Comparison of ENCODE assay signal across 9 cellular contexts in the genomic region with DNA sequence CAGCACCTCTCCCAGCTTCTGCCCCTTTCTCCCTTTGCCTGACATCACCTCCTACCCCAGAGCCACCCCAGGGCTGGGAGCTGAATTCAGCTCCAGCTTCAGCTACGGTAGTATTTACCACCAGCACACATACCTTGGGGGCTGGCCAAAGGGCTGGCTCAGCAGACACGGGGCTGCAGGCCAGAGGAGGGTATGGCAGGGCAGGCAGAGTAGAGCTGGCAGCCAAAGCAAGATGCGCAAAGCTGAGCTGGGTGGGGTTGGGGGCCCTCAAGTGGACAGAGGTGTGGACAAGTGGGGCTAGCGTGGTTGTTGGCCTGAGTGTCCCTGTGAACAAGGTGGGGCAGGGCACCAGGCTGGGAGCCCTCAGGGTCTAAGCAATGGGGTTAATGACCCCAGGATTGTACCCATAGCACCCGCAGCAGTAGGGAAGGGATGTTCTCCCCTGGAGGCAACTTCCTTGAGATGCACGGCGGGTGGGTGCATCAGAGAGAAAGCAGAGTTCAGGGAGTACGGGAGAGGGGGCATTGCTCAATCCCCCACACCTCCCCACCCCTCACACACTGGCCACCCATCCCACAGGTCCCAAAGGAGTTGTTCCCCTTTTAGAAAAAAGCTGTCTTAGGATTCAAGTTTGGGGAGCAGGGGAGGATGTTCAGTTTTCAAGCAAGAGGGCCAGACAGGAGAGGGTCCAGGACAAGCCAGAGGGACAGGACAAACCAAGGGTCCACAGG. TPM values are rescaled to one million over a fixed set of nuclear protein-coding genes. Genes with fewer than 3 reads are reported as not detected.
A peak's percentile ranks its signal among the peaks of the same experiment; 100 is the strongest.
DNase-seq lines count a peak whose midpoint lies in the region; ATAC-seq and TF ChIP-seq lines count a peak whose summit lies in the region.
"Had no signal": no experiment of that assay in that cellular context is flagged by ENCODE, and none has a peak within 500 bp of the region (broad histone marks: within the 10 kb centered on the region; RNA-seq: fewer than 3 reads in every experiment).

No MANE protein-coding gene starts in this region.

- POLR2A ChIA-PET in WTC11 (lab: Charles Lee): interaction anchor here (0.9 kb wide), 1 partner anchor 106 kb away, joined by 3 read pairs; no protein-coding TSS in a partner anchor

- H3K36me3 ChIP-seq in thymus (ENCODE audit: control insufficient read depth, insufficient read depth): peaks cover 4% of the 10 kb centered on the region

- no peaks in the 10 kb centered on the region for H3K9me3 ChIP-seq in thymus (ENCODE audit: control insufficient read depth)

- H3K4me3 Mint-ChIP-seq in T-helper 1 cell treated with Interleukin-12 subunit alpha and Interleukin-12 subunit beta and Interleukin-4 antibody, amounts not matched to agents 30 μg/mL and 1 μg/mL, for 36 hours: no peak overlapping the region
- H3K4me3 Mint-ChIP-seq in WTC11: no peak overlapping the region

- TF ChIP-seq CTCF in WTC11 (IDR thresholded peaks at IDR 0.05): no peak

- DNase-seq in T-helper 1 cell (no peak), amniotic epithelial cell (ENCODE audit: low read depth) (peak; percentile 42), kidney tubule cell (ENCODE audit: low spot score) (peak; percentile 24), WTC11 (ENCODE audit: low spot score) (no peak)
- DNase-seq: NCI-H524 treated with DMSO at 0.1 percent for 48 hours had no signal

- no peaks in the 10 kb centered on the region for H3K9me3 Mint-ChIP-seq in T-helper 1 cell treated with Interleukin-12 subunit alpha and Interleukin-12 subunit beta and Interleukin-4 antibody, amounts not matched to agents 30 μg/mL and 1 μg/mL, for 36 hours
- no peaks in the 10 kb centered on the region for H3K9me3 Mint-ChIP-seq in WTC11

- peaks cover 41% of the 10 kb centered on the region for H3K36me3 Mint-ChIP-seq in T-helper 1 cell treated with Interleukin-12 subunit alpha and Interleukin-12 subunit beta and Interleukin-4 antibody, amounts not matched to agents 30 μg/mL and 1 μg/mL, for 36 hours (ENCODE audit: low read depth)
- H3K36me3 Mint-ChIP-seq in WTC11: no peaks in the 10 kb centered on the region

- H3K27ac Mint-ChIP-seq in T-helper 1 cell treated with Interleukin-12 subunit alpha and Interleukin-12 subunit beta and Interleukin-4 antibody, amounts not matched to agents 30 μg/mL and 1 μg/mL, for 36 hours: peak overlapping the region; percentile 70
- H3K27ac Mint-ChIP-seq in WTC11: no peak overlapping the region

- H3K4me1 Mint-ChIP-seq in T-helper 1 cell treated with Interleukin-12 subunit alpha and Interleukin-12 subunit beta and Interleukin-4 antibody, amounts not matched to agents 30 μg/mL and 1 μg/mL, for 36 hours (ENCODE audit: low read depth): peaks cover 68% of the 10 kb centered on the region
- H3K4me1 Mint-ChIP-seq in WTC11: peaks cover 4% of the 10 kb centered on the region

- ATAC-seq in HG03135 (IDR thresholded peaks at IDR 0.05; ENCODE audit: unreplicated experiment): no peak
- no peak for ATAC-seq in GM18867 (IDR thresholded peaks at IDR 0.05; ENCODE audit: unreplicated experiment)
- ATAC-seq in WTC11: no peak

- H3K4me3 ChIP-seq in thymus (ENCODE audit: low read length): no peak overlapping the region

- no peaks in the 10 kb centered on the region for H3K27me3 Mint-ChIP-seq in T-helper 1 cell treated with Interleukin-12 subunit alpha and Interleukin-12 subunit beta and Interleukin-4 antibody, amounts not matched to agents 30 μg/mL and 1 μg/mL, for 36 hours (ENCODE audit: low read depth)
- no peaks in the 10 kb centered on the region for H3K27me3 Mint-ChIP-seq in WTC11 (ENCODE audit: low read depth)

- H3K4me1 ChIP-seq in thymus (ENCODE audit: control insufficient read depth, insufficient read depth, low read length): peaks cover 14% of the 10 kb centered on the region

- no peaks in the 10 kb centered on the region for H3K27me3 ChIP-seq in thymus (ENCODE audit: control insufficient read depth, insufficient read depth)

- CTCF ChIA-PET in WTC11 (lab: Charles Lee): interaction anchor here (0.7 to 4.9 kb wide), 5 partner anchors 8 to 191 kb away, joined by 3 to 22 read pairs (median 3); partner anchors contain the start of gene VSIR

- 90% methylated on average over 8 of the region's 8 CpGs for WGBS in thymus

- H3K27ac ChIP-seq in thymus (ENCODE audit: low read depth): peak overlapping the region; percentile 46

TF ChIP-seq in WTC11, 78 proteins besides CTCF, POLR2A, EP300 and RAD21 (continues in another document):
- no peak for TF ChIP-seq FOXK1 (CRISPR knock-in tag; IDR thresholded peaks at IDR 0.05)
- no peak for TF ChIP-seq TEAD1 (CRISPR knock-in tag; IDR thresholded peaks at IDR 0.05)
- TF ChIP-seq, protein P1, sequence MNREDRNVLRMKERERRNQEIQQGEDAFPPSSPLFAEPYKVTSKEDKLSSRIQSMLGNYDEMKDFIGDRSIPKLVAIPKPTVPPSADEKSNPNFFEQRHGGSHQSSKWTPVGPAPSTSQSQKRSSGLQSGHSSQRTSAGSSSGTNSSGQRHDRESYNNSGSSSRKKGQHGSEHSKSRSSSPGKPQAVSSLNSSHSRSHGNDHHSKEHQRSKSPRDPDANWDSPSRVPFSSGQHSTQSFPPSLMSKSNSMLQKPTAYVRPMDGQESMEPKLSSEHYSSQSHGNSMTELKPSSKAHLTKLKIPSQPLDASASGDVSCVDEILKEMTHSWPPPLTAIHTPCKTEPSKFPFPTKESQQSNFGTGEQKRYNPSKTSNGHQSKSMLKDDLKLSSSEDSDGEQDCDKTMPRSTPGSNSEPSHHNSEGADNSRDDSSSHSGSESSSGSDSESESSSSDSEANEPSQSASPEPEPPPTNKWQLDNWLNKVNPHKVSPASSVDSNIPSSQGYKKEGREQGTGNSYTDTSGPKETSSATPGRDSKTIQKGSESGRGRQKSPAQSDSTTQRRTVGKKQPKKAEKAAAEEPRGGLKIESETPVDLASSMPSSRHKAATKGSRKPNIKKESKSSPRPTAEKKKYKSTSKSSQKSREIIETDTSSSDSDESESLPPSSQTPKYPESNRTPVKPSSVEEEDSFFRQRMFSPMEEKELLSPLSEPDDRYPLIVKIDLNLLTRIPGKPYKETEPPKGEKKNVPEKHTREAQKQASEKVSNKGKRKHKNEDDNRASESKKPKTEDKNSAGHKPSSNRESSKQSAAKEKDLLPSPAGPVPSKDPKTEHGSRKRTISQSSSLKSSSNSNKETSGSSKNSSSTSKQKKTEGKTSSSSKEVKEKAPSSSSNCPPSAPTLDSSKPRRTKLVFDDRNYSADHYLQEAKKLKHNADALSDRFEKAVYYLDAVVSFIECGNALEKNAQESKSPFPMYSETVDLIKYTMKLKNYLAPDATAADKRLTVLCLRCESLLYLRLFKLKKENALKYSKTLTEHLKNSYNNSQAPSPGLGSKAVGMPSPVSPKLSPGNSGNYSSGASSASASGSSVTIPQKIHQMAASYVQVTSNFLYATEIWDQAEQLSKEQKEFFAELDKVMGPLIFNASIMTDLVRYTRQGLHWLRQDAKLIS (CRISPR knock-in tag; IDR thresholded peaks at IDR 0.05; ENCODE audit: borderline replicate concordance): no peak
- no peak for TF ChIP-seq PRDM15 (CRISPR knock-in tag; IDR thresholded peaks at IDR 0.05)
- TF ChIP-seq MXD4 (CRISPR knock-in tag; IDR thresholded peaks at IDR 0.05; ENCODE audit: borderline replicate concordance): no peak
- TF ChIP-seq CBFB (CRISPR knock-in tag; IDR thresholded peaks at IDR 0.05; ENCODE audit: low read depth): no peak
- TF ChIP-seq ZNF232 (CRISPR knock-in tag; IDR thresholded peaks at IDR 0.05): no peak
- no peak for TF ChIP-seq FOXJ3 (CRISPR knock-in tag; IDR thresholded peaks at IDR 0.05; ENCODE audit: borderline replicate concordance)

RNA-seq across cellular contexts. Expression of gene VSIR, which starts 8.0 kb away (rescaled TPM):
- 51.8 TPM for polyA plus RNA-seq in thymus
- total RNA-seq in WTC11 (2021): 0.74 to 1.3 TPM (median 0.78 TPM) in 3 replicates

RNA-seq across cellular contexts. Expression of gene C10orf105, which starts 45.8 kb away (rescaled TPM):
- polyA plus RNA-seq in thymus: 0.68 TPM
- 0.48 to 0.99 TPM (median 0.85 TPM) in 3 replicates for total RNA-seq in WTC11 (2021)

Comparison
In these comparisons a context has a peak if more than half of its experiments do, and no peak if none do; other contexts are left out.
1. DNase-seq: peak in amniotic epithelial cell (single experiment) and kidney tubule cell (single experiment); none in T-helper 1 cell (0 of 5) and WTC11 (single experiment).